22 cellular contexts compared by ENCODE assay signal in genomic region chr18:71115261-71115660, GRCh38.
"Had no signal": no experiment of that assay in that cellular context is flagged by ENCODE, and none has a peak within 500 bp of the region (broad histone marks: within the 10 kb centered on the region; RNA-seq: fewer than 3 reads in every experiment).

No MANE protein-coding gene starts in this region.

- H3K27me3 Mint-ChIP-seq: activated B cell treated with CpG ODN at 0.5 μM for 24 hours; activated CD4-positive, alpha-beta T cell treated with anti-CD3 and anti-CD28 coated beads, Interleukin-2, amount 10 ng/mL, durations not matched to agents 24 days and 14 days; activated naive CD4-positive, alpha-beta T cell treated with anti-CD3 and anti-CD28 coated beads, Interleukin-2, amount 50 U/mL, for 24 hours; memory B cell; natural killer cell treated with Interleukin-12 subunit alpha and Interleukin-12 subunit beta and Interleukin-15 and Interleukin-18, amount 100 ng/mL, for 72 hours; stimulated activated naive CD8-positive, alpha-beta T cell treated with anti-CD3 and anti-CD28 coated beads, Interleukin-15, amount 100 ng/mL, for 72 hours had no signal

- FAIRE-seq: TTC549 had no signal

- H3K9me3 Mint-ChIP-seq: activated CD4-positive, alpha-beta T cell treated with anti-CD3 and anti-CD28 coated beads, Interleukin-2, amount 10 ng/mL, durations not matched to agents 24 days and 14 days; activated naive CD4-positive, alpha-beta T cell treated with anti-CD3 and anti-CD28 coated beads, Interleukin-2, amount 50 U/mL, for 24 hours had no signal

- H3K36me3 ChIP-seq: adrenal gland, left lung, upper lobe of left lung had no signal

- H3K4me1 ChIP-seq: adrenal gland, left lung, testis, upper lobe of left lung had no signal

- H3K9me3 ChIP-seq: adrenal gland, testis, upper lobe of left lung had no signal

- H3K4me3 Mint-ChIP-seq: activated B cell treated with CpG ODN at 0.5 μM for 24 hours; activated CD4-positive, alpha-beta T cell treated with anti-CD3 and anti-CD28 coated beads, Interleukin-2, amount 10 ng/mL, durations not matched to agents 24 days and 14 days; activated CD8-positive, alpha-beta T cell treated with anti-CD3 and anti-CD28 coated beads, Interleukin-2, amount 10 ng/mL, durations not matched to agents 7 days and 5 days; activated naive CD4-positive, alpha-beta T cell treated with anti-CD3 and anti-CD28 coated beads, Interleukin-2, amount 50 U/mL, for 24 hours; memory B cell; natural killer cell treated with Interleukin-12 subunit alpha and Interleukin-12 subunit beta and Interleukin-15 and Interleukin-18, amount 100 ng/mL, for 72 hours; stimulated activated naive CD8-positive, alpha-beta T cell treated with anti-CD3 and anti-CD28 coated beads, Interleukin-15, amount 100 ng/mL, for 72 hours had no signal

- H3K4me3 ChIP-seq: adrenal gland, hepatocyte, left lung, testis, upper lobe of left lung had no signal

- H2AFZ ChIP-seq: hepatocyte had no signal

- ATAC-seq: activated CD8-positive, alpha-beta T cell treated with anti-CD3 and anti-CD28 coated beads, Interleukin-2, amount 10 ng/mL, durations not matched to agents 7 days and 5 days; esophagus mucosa; left lung; natural killer cell treated with Interleukin-12 subunit alpha and Interleukin-12 subunit beta and Interleukin-15 and Interleukin-18, amount 100 ng/mL, for 72 hours; sciatic nerve; stimulated activated naive CD8-positive, alpha-beta T cell treated with anti-CD3 and anti-CD28 coated beads, Interleukin-15, amount 100 ng/mL, for 72 hours had no signal

- DNase-seq: activated B cell treated with CpG ODN at 0.5 μM for 24 hours; activated CD4-positive, alpha-beta T cell treated with anti-CD3 and anti-CD28 coated beads, Interleukin-2, amount 10 ng/mL, durations not matched to agents 24 days and 14 days; activated CD8-positive, alpha-beta memory T cell treated with anti-CD3 and anti-CD28 coated beads, Interleukin-2, amount 50 U/mL, for 4 hours; activated CD8-positive, alpha-beta T cell treated with anti-CD3 and anti-CD28 coated beads, Interleukin-2, amount 10 ng/mL, durations not matched to agents 7 days and 5 days; activated effector memory CD4-positive, alpha-beta T cell treated with anti-CD3 and anti-CD28 coated beads, Interleukin-2, amount 50 U/mL, for 16 hours; activated T-cell treated with anti-CD3 and anti-CD28 coated beads, Interleukin-2, amount 50 U/mL, for 48 hours; adrenal gland; islet precursor cell; left lung; nucleus accumbens; posterior cingulate gyrus; stimulated activated CD4-positive, alpha-beta T cell treated with anti-CD3 and anti-CD28 coated beads, Interleukin-1b, Interleukin-23, amount 100 ng/mL, for 48 hours; stimulated activated naive CD8-positive, alpha-beta T cell treated with anti-CD3 and anti-CD28 coated beads, Interleukin-15, amount 100 ng/mL, for 72 hours; testis; upper lobe of left lung had no signal

- H3K4me1 Mint-ChIP-seq: activated B cell treated with CpG ODN at 0.5 μM for 24 hours; activated CD4-positive, alpha-beta T cell treated with anti-CD3 and anti-CD28 coated beads, Interleukin-2, amount 10 ng/mL, durations not matched to agents 24 days and 14 days; activated naive CD4-positive, alpha-beta T cell treated with anti-CD3 and anti-CD28 coated beads, Interleukin-2, amount 50 U/mL, for 24 hours; memory B cell; stimulated activated naive CD8-positive, alpha-beta T cell treated with anti-CD3 and anti-CD28 coated beads, Interleukin-15, amount 100 ng/mL, for 72 hours had no signal

- H3K4me2 ChIP-seq: hepatocyte had no signal

- H3K27ac ChIP-seq: adrenal gland, hepatocyte, left lung, upper lobe of left lung had no signal

- H3K79me2 ChIP-seq: hepatocyte had no signal

- H3K36me3 Mint-ChIP-seq: activated naive CD4-positive, alpha-beta T cell treated with anti-CD3 and anti-CD28 coated beads, Interleukin-2, amount 50 U/mL, for 24 hours; memory B cell; natural killer cell treated with Interleukin-12 subunit alpha and Interleukin-12 subunit beta and Interleukin-15 and Interleukin-18, amount 100 ng/mL, for 72 hours had no signal

- H3K27me3 ChIP-seq: adrenal gland, hepatocyte, left lung, testis, upper lobe of left lung had no signal

- H3K27ac Mint-ChIP-seq: activated B cell treated with CpG ODN at 0.5 μM for 24 hours; activated CD4-positive, alpha-beta T cell treated with anti-CD3 and anti-CD28 coated beads, Interleukin-2, amount 10 ng/mL, durations not matched to agents 24 days and 14 days; activated CD8-positive, alpha-beta T cell treated with anti-CD3 and anti-CD28 coated beads, Interleukin-2, amount 10 ng/mL, durations not matched to agents 7 days and 5 days; memory B cell; natural killer cell treated with Interleukin-12 subunit alpha and Interleukin-12 subunit beta and Interleukin-15 and Interleukin-18, amount 100 ng/mL, for 72 hours; stimulated activated naive CD8-positive, alpha-beta T cell treated with anti-CD3 and anti-CD28 coated beads, Interleukin-15, amount 100 ng/mL, for 72 hours had no signal
